Comparison of ENCODE assay signal across 16 cellular contexts in genomic region chr14:23445773-23446172, GRCh38. TPM values are rescaled to one million over a fixed set of nuclear protein-coding genes. Genes with fewer than 3 reads are reported as not detected.
"Had no signal": no experiment of that assay in that cellular context is flagged by ENCODE, and none has a peak within 500 bp of the region (broad histone marks: within the 10 kb centered on the region; RNA-seq: fewer than 3 reads in every experiment).

No MANE protein-coding gene starts in this region.

- H3K4me1 ChIP-seq: prostate gland, uterus had no signal

- H3K4me1 Mint-ChIP-seq: central memory CD8-positive, alpha-beta T cell; naive thymus-derived CD8-positive, alpha-beta T cell had no signal

- DNase-seq: activated CD4-positive, alpha-beta T cell treated with anti-CD3 and anti-CD28 coated beads for 36 hours; activated CD8-positive, alpha-beta T cell treated with anti-CD3 and anti-CD28 coated beads, Interleukin-2, amount 10 ng/mL, durations not matched to agents 7 days and 5 days; activated naive CD4-positive, alpha-beta T cell treated with anti-CD3 and anti-CD28 coated beads, Interleukin-2, amount 10 ng/mL, durations not matched to agents 7 days and 5 days; effector memory CD8-positive, alpha-beta T cell; naive thymus-derived CD8-positive, alpha-beta T cell; stomach; T-cell; thyroid gland; uterus had no signal

- H3K4me3 ChIP-seq: prostate gland, skin epidermis, stomach, thyroid gland, uterus had no signal

- H3K27ac Mint-ChIP-seq: activated CD4-positive, alpha-beta T cell treated with anti-CD3 and anti-CD28 coated beads for 36 hours; activated CD8-positive, alpha-beta T cell treated with anti-CD3 and anti-CD28 coated beads, Interleukin-2, amount 10 ng/mL, durations not matched to agents 7 days and 5 days; activated naive CD4-positive, alpha-beta T cell treated with anti-CD3 and anti-CD28 coated beads, Interleukin-2, amount 10 ng/mL, durations not matched to agents 7 days and 5 days; activated T-helper 2 cell treated with anti-CD3 and anti-CD28 coated beads, Interferon-gamma antibody, Interleukin-2, Interleukin-4, amounts not matched to agents 10 μg/mL and 5 μg/mL and 100 μg/mL, durations not matched to agents 14 hours and 24 hours and 36 hours; effector memory CD8-positive, alpha-beta T cell; T-cell had no signal

- H3K27me3 Mint-ChIP-seq: activated CD4-positive, alpha-beta T cell treated with anti-CD3 and anti-CD28 coated beads for 36 hours had no signal

- ATAC-seq: activated CD4-positive, alpha-beta T cell treated with anti-CD3 and anti-CD28 coated beads for 36 hours; activated CD8-positive, alpha-beta T cell treated with anti-CD3 and anti-CD28 coated beads, Interleukin-2, amount 10 ng/mL, durations not matched to agents 7 days and 5 days; effector memory CD8-positive, alpha-beta T cell; naive thymus-derived CD8-positive, alpha-beta T cell; T-cell had no signal

- H3K4me3 Mint-ChIP-seq: activated CD4-positive, alpha-beta T cell treated with anti-CD3 and anti-CD28 coated beads for 36 hours; activated CD8-positive, alpha-beta T cell treated with anti-CD3 and anti-CD28 coated beads, Interleukin-2, amount 10 ng/mL, durations not matched to agents 7 days and 5 days; activated naive CD4-positive, alpha-beta T cell treated with anti-CD3 and anti-CD28 coated beads, Interleukin-2, amount 10 ng/mL, durations not matched to agents 7 days and 5 days; central memory CD8-positive, alpha-beta T cell; effector memory CD8-positive, alpha-beta T cell; naive thymus-derived CD8-positive, alpha-beta T cell; T-cell had no signal

- H3K9me3 Mint-ChIP-seq: activated naive CD4-positive, alpha-beta T cell treated with anti-CD3 and anti-CD28 coated beads, Interleukin-2, amount 10 ng/mL, durations not matched to agents 7 days and 5 days; activated T-helper 2 cell treated with anti-CD3 and anti-CD28 coated beads, Interferon-gamma antibody, Interleukin-2, Interleukin-4, amounts not matched to agents 10 μg/mL and 5 μg/mL and 100 μg/mL, durations not matched to agents 14 hours and 24 hours and 36 hours; central memory CD8-positive, alpha-beta T cell; effector memory CD8-positive, alpha-beta T cell; naive thymus-derived CD8-positive, alpha-beta T cell; T-cell had no signal

- H3K36me3 ChIP-seq: prostate gland, stomach, thyroid gland, uterus had no signal

- H3K27ac ChIP-seq: epithelial cell of prostate, prostate gland, uterus, VCaP had no signal

- H3K27me3 ChIP-seq: stomach, thyroid gland, uterus had no signal

- H3K9me3 ChIP-seq: prostate gland, stomach, thyroid gland, uterus had no signal

- H3K36me3 Mint-ChIP-seq: activated naive CD4-positive, alpha-beta T cell treated with anti-CD3 and anti-CD28 coated beads, Interleukin-2, amount 10 ng/mL, durations not matched to agents 7 days and 5 days; naive thymus-derived CD8-positive, alpha-beta T cell; T-cell had no signal

RNA-seq across cellular contexts. Expression of gene MYH7, which starts 10.3 kb away (rescaled TPM):
- total RNA-seq: activated CD8-positive, alpha-beta T cell treated with anti-CD3 and anti-CD28 coated beads, Interleukin-2, amount 10 ng/mL, durations not matched to agents 7 days and 5 days; activated T-helper 2 cell treated with anti-CD3 and anti-CD28 coated beads, Interferon-gamma antibody, Interleukin-2, Interleukin-4, amounts not matched to agents 10 μg/mL and 5 μg/mL and 100 μg/mL, durations not matched to agents 14 hours and 24 hours and 36 hours; lung microvascular endothelial cell; naive thymus-derived CD8-positive, alpha-beta T cell; T-cell had no signal
- polyA plus RNA-seq: naive thymus-derived CD8-positive, alpha-beta T cell had no signal

RNA-seq across cellular contexts. Expression of gene MYH6, which starts 37.7 kb away (rescaled TPM):
- total RNA-seq: activated CD8-positive, alpha-beta T cell treated with anti-CD3 and anti-CD28 coated beads, Interleukin-2, amount 10 ng/mL, durations not matched to agents 7 days and 5 days; lung microvascular endothelial cell; naive thymus-derived CD8-positive, alpha-beta T cell; T-cell; thyroid gland had no signal
- polyA plus RNA-seq: naive thymus-derived CD8-positive, alpha-beta T cell had no signal
